Comparison of ENCODE assay signal across 8 cellular contexts in the genomic region with DNA sequence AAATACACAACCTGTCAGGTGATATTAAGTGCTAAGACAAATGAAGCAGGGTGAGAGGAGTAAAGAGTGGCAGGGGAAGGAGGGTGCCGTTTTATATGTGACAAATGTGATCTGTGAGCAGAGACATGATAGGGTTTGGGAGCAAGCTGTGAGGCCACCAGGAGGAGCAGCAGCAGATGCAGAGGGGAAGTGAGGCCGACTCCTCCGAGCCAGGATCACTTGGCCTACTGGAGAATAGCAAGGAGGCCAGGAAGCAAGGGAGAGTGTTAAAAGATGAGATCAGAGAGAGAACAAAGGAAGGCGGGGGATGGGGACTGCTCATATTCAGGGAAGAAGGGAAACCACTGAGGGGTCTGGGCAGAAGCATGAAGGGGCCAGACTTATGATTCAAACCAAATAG.
A peak's percentile ranks its signal among the peaks of the same experiment; 100 is the strongest.
DNase-seq lines count a peak whose midpoint lies in the region; ATAC-seq, FAIRE-seq and TF ChIP-seq lines count a peak whose summit lies in the region.

No MANE protein-coding gene starts in this region.

- no peak overlapping the region for H3K4me2 ChIP-seq in keratinocyte (ENCODE audit: control insufficient read depth, extremely low read depth, insufficient read depth, low read depth, low read length)

- H3K4me3 ChIP-seq in AG09309 (ENCODE audit: control insufficient read depth, low read depth, low read length) (no peak overlapping the region), HUES48 (ENCODE audit: low read depth, low read length) (no peak overlapping the region), WI38 (ENCODE audit: low read depth, low read length) (no peak overlapping the region), keratinocyte (ENCODE audit: control insufficient read depth in 2 of 3, extremely low read depth in 1 of 3, insufficient read depth in 2 of 3, low read depth in 1 of 3, low read length in 3 of 3) (no peak overlapping the region)

- H4K20me1 ChIP-seq in keratinocyte (ENCODE audit: control insufficient read depth, extremely low read depth, insufficient read depth, low read length): no peaks in the 10 kb centered on the region

- DNase-seq in AG09309 (ENCODE audit: low read depth) (no peak), keratinocyte (ENCODE audit: low read depth, low spot score) (no peak), NCI-H526 (lab: John Stamatoyannopoulos, UW) (no peak), NOMO-1 treated with dmso at 0.1 percent for 144 hours (lab: John Stamatoyannopoulos, UW; ENCODE audit: unreplicated experiment) (no peak), T-helper 9 cell (no peak)

- H3K27ac ChIP-seq in HUES48 (ENCODE audit: low read depth, low read length) (peak overlapping the region; percentile 82), keratinocyte (ENCODE audit: control insufficient read depth, insufficient read depth, low read length) (no peak overlapping the region)

- no peak overlapping the region for H2AFZ ChIP-seq in keratinocyte (ENCODE audit: control insufficient read depth, low read length)

- H3K9me3 ChIP-seq in HUES48 (ENCODE audit: control insufficient read depth, insufficient read depth, low read length) (no peaks in the 10 kb centered on the region), keratinocyte (ENCODE audit: control insufficient read depth, low read depth, low read length) (no peaks in the 10 kb centered on the region)

- H3K36me3 ChIP-seq in HUES48 (ENCODE audit: control insufficient read depth, insufficient read depth, low read length) (peaks cover 7% of the 10 kb centered on the region; the same call in 1 of the 2 replicates), keratinocyte (ENCODE audit: control insufficient read depth in 2 of 2, extremely low read depth in 1 of 2, insufficient read depth in 2 of 2, low read length in 2 of 2) (peaks cover 1 to 5% of the 10 kb centered on the region in 2 experiments)

- H3K9me1 ChIP-seq in keratinocyte (ENCODE audit: control insufficient read depth, extremely low read depth, insufficient read depth, low read length): no peaks in the 10 kb centered on the region

- H3K4me1 ChIP-seq in HUES48 (ENCODE audit: control insufficient read depth, insufficient read depth, low read length): peaks cover 26% of the 10 kb centered on the region
- H3K4me1 ChIP-seq in keratinocyte (ENCODE audit: control insufficient read depth, extremely low read depth, insufficient read depth, low read length): peaks cover 7% of the 10 kb centered on the region

- H3K79me2 ChIP-seq in keratinocyte (ENCODE audit: control insufficient read depth, insufficient read depth, low read length): no peaks in the 10 kb centered on the region

- FAIRE-seq in keratinocyte (lab: Jason Lieb, UNC): peak; percentile 23

- H3K27me3 ChIP-seq in HUES48 (ENCODE audit: control insufficient read depth, insufficient read depth, low read length): no peaks in the 10 kb centered on the region
- H3K27me3 ChIP-seq in keratinocyte (ENCODE audit: control insufficient read depth, extremely low read depth, insufficient read depth, low read length): no peaks in the 10 kb centered on the region

- TF ChIP-seq CTCF in AG09309 (IDR thresholded peaks at IDR 0.05; ENCODE audit: control insufficient read depth, insufficient read depth, low read depth, low read length, missing control alignments) (peak; percentile 53), WI38 (IDR thresholded peaks at IDR 0.05; ENCODE audit: low read depth, low read length) (peak; percentile 40), keratinocyte (optimal IDR thresholded peaks at IDR 0.05 in 1 of 3, IDR thresholded peaks at IDR 0.05 in 1 of 3, conservative IDR thresholded peaks at IDR 0.05 in 1 of 3; ENCODE audit: extremely low read depth in 1 of 3, insufficient read depth in 2 of 3, low read length in 3 of 3) (peak; percentile 18 to 69 (median 29))

- no peak for ATAC-seq in HG02623 (IDR thresholded peaks at IDR 0.05; ENCODE audit: unreplicated experiment)

- H3K9ac ChIP-seq in HUES48 (ENCODE audit: low read depth, low read length) (no peak overlapping the region; the same call in 1 of the 2 replicates), keratinocyte (ENCODE audit: control insufficient read depth, extremely low read depth, insufficient read depth, low read length) (no peak overlapping the region)

- dilution Hi-C loops in keratinocyte (cut with MboI; ENCODE audit: extremely low pct_ligation_motif_present, low sequenced_read_pairs): no loop called here
